Comparison of ENCODE assay signal across 9 cellular contexts in genomic region chr2:41698787-41699422, GRCh38.
A peak's percentile ranks its signal among the peaks of the same experiment; 100 is the strongest.
DNase-seq lines count a peak whose midpoint lies in the region; ATAC-seq and TF ChIP-seq lines count a peak whose summit lies in the region.
"Had no signal": no experiment of that assay in that cellular context is flagged by ENCODE, and none has a peak within 500 bp of the region (broad histone marks: within the 10 kb centered on the region; RNA-seq: fewer than 3 reads in every experiment).

No MANE protein-coding gene starts in this region.

- H3K36me3 Mint-ChIP-seq in endothelial cell (ENCODE audit: low read depth, unreplicated experiment) (no peaks in the 10 kb centered on the region), neural crest cell (ENCODE audit: low read depth) (no peaks in the 10 kb centered on the region)

- ATAC-seq in GM19023 (IDR thresholded peaks at IDR 0.05; ENCODE audit: unreplicated experiment): no peak

- H3K9me3 Mint-ChIP-seq in endothelial cell (ENCODE audit: unreplicated experiment): no peaks in the 10 kb centered on the region
- no peaks in the 10 kb centered on the region for H3K9me3 Mint-ChIP-seq in neural crest cell
- H3K9me3 Mint-ChIP-seq: activated B cell treated with CpG ODN at 0.5 μM for 24 hours had no signal

- peak; percentile 70 for TF ChIP-seq CTCF in endothelial cell (IDR thresholded peaks at IDR 0.05; ENCODE audit: unreplicated experiment)
- TF ChIP-seq CTCF in neural crest cell (conservative IDR thresholded peaks at IDR 0.05): peak; percentile 85

- no peak overlapping the region for H3K4me3 Mint-ChIP-seq in endothelial cell (ENCODE audit: unreplicated experiment)
- H3K4me3 Mint-ChIP-seq in neural crest cell: no peak overlapping the region
- H3K4me3 Mint-ChIP-seq: activated B cell treated with CpG ODN at 0.5 μM for 24 hours had no signal

- peaks cover 6% of the 10 kb centered on the region for H3K27me3 Mint-ChIP-seq in endothelial cell (ENCODE audit: unreplicated experiment)
- no peaks in the 10 kb centered on the region for H3K27me3 Mint-ChIP-seq in neural crest cell (ENCODE audit: low read depth)

- peaks cover 8% of the 10 kb centered on the region for H3K4me1 Mint-ChIP-seq in endothelial cell (ENCODE audit: unreplicated experiment)
- H3K4me1 Mint-ChIP-seq in neural crest cell: peaks cover 14% of the 10 kb centered on the region
- H3K4me1 Mint-ChIP-seq: activated B cell treated with CpG ODN at 0.5 μM for 24 hours had no signal

- H3K27ac Mint-ChIP-seq in endothelial cell (ENCODE audit: unreplicated experiment): no peak overlapping the region
- H3K27ac Mint-ChIP-seq in neural crest cell (ENCODE audit: unreplicated experiment): no peak overlapping the region
- H3K27ac Mint-ChIP-seq: activated B cell treated with CpG ODN at 0.5 μM for 24 hours had no signal

- DNase-seq in NOMO-1 treated with DMSO at 0.1 percent for 48 hours (lab: John Stamatoyannopoulos, UW; ENCODE audit: unreplicated experiment) (peak; percentile 17), NOMO-1 treated with dmso at 0.1 percent for 144 hours (lab: John Stamatoyannopoulos, UW; ENCODE audit: unreplicated experiment) (no peak), NCI-H748 treated with DMSO at 0.1 percent for 48 hours (lab: John Stamatoyannopoulos, UW) (peak; percentile 39), endothelial cell (ENCODE audit: low spot score) (peak; percentile 58), neural crest cell (ENCODE audit: low read depth, low spot score) (peak; percentile 48), MV-4-11 (lab: John Stamatoyannopoulos, UW) (no peak), NCI-H2081 treated with DMSO at 0.1 percent for 48 hours (lab: John Stamatoyannopoulos, UW) (no peak)
- DNase-seq: activated B cell treated with CpG ODN at 0.5 μM for 24 hours had no signal

Comparison
In these comparisons a context has a peak if more than half of its experiments do, and no peak if none do; other contexts are left out.
1. DNase-seq: peak in NOMO-1 treated with DMSO at 0.1 percent for 48 hours (single experiment), NCI-H748 treated with DMSO at 0.1 percent for 48 hours (single experiment), endothelial cell (single experiment) and neural crest cell (single experiment); none in NOMO-1 treated with dmso at 0.1 percent for 144 hours (single experiment), MV-4-11 (single experiment) and NCI-H2081 treated with DMSO at 0.1 percent for 48 hours (single experiment).